Comparison of ENCODE assay signal across 1 cellular context in genomic region chr7:44885394-44886317, GRCh38.
TF ChIP-seq lines count a peak whose summit lies in the region.

Gene PURB (minus strand): TSS chr7:44885530. CDS start chr7:44885348, 182 bp downstream.

TF ChIP-seq in HepG2, 621 proteins besides CTCF, POLR2A, EP300 and RAD21 (continued from another document and continues in another):
- no peak for TF ChIP-seq ZSCAN20 (CRISPR knock-in tag; IDR thresholded peaks at IDR 0.05; ENCODE audit: borderline replicate concordance)
- TF ChIP-seq ELF4 (CRISPR knock-in tag; IDR thresholded peaks at IDR 0.05; ENCODE audit: borderline replicate concordance) = no peak
- TF ChIP-seq RELA (CRISPR knock-in tag; IDR thresholded peaks at IDR 0.05) = no peak
- no peak for TF ChIP-seq ZBTB7B (CRISPR knock-in tag; IDR thresholded peaks at IDR 0.05)
- no peak for TF ChIP-seq ARID3A (IDR thresholded peaks at IDR 0.05; ENCODE audit: low read depth, low read length)
- peak; percentile 96 for TF ChIP-seq ZBTB2 (CRISPR knock-in tag; IDR thresholded peaks at IDR 0.05; ENCODE audit: low read depth)
- TF ChIP-seq ZBTB39 (CRISPR knock-in tag; IDR thresholded peaks at IDR 0.05) = no peak
- TF ChIP-seq GMEB1 (CRISPR knock-in tag; IDR thresholded peaks at IDR 0.05; ENCODE audit: borderline replicate concordance) = peak; percentile 96
- TF ChIP-seq ZNF713 (CRISPR knock-in tag; IDR thresholded peaks at IDR 0.05) = no peak
- peak; percentile 76 for TF ChIP-seq ATF7 (IDR thresholded peaks at IDR 0.05)
- TF ChIP-seq ATF7 (CRISPR knock-in tag; IDR thresholded peaks at IDR 0.05) = peak; percentile 90
- no peak for TF ChIP-seq ARID2 (CRISPR knock-in tag; IDR thresholded peaks at IDR 0.05; ENCODE audit: borderline replicate concordance)
- TF ChIP-seq ZNF44 (CRISPR knock-in tag; IDR thresholded peaks at IDR 0.05) = 0 out of 2 replicates have a peak, but pooled peaks have one; percentile 67
- peak; percentile 30; the same call in 1 of the 2 replicates for TF ChIP-seq MIER3 (CRISPR knock-in tag; IDR thresholded peaks at IDR 0.05; ENCODE audit: borderline replicate concordance)
- TF ChIP-seq ZNF629 (CRISPR knock-in tag; conservative IDR thresholded peaks at IDR 0.05) = no peak; the same call in 1 of the 2 replicates
- TF ChIP-seq, protein P1, sequence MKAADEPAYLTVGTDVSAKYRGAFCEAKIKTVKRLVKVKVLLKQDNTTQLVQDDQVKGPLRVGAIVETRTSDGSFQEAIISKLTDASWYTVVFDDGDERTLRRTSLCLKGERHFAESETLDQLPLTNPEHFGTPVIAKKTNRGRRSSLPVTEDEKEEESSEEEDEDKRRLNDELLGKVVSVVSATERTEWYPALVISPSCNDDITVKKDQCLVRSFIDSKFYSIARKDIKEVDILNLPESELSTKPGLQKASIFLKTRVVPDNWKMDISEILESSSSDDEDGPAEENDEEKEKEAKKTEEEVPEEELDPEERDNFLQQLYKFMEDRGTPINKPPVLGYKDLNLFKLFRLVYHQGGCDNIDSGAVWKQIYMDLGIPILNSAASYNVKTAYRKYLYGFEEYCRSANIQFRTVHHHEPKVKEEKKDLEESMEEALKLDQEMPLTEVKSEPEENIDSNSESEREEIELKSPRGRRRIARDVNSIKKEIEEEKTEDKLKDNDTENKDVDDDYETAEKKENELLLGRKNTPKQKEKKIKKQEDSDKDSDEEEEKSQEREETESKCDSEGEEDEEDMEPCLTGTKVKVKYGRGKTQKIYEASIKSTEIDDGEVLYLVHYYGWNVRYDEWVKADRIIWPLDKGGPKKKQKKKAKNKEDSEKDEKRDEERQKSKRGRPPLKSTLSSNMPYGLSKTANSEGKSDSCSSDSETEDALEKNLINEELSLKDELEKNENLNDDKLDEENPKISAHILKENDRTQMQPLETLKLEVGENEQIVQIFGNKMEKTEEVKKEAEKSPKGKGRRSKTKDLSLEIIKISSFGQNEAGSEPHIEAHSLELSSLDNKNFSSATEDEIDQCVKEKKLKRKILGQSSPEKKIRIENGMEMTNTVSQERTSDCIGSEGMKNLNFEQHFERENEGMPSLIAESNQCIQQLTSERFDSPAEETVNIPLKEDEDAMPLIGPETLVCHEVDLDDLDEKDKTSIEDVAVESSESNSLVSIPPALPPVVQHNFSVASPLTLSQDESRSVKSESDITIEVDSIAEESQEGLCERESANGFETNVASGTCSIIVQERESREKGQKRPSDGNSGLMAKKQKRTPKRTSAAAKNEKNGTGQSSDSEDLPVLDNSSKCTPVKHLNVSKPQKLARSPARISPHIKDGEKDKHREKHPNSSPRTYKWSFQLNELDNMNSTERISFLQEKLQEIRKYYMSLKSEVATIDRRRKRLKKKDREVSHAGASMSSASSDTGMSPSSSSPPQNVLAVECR (CRISPR knock-in tag; IDR thresholded peaks at IDR 0.05; ENCODE audit: borderline replicate concordance) = peak; percentile 86
- no peak for TF ChIP-seq PHB2 (IDR thresholded peaks at IDR 0.05; ENCODE audit: partially characterized antibody)
- no peak for TF ChIP-seq ZNF17 (CRISPR knock-in tag; IDR thresholded peaks at IDR 0.05)
- TF ChIP-seq PPARG (CRISPR knock-in tag; conservative IDR thresholded peaks at IDR 0.05) = no peak
- TF ChIP-seq PRDM15 (CRISPR knock-in tag; IDR thresholded peaks at IDR 0.05) = no peak
- no peak for TF ChIP-seq PCBP2 (optimal IDR thresholded peaks at IDR 0.05; ENCODE audit: low read depth, low read length, poor library complexity, severe bottlenecking)
- peak; percentile 83; the same call in 1 of the 2 replicates for TF ChIP-seq YEATS4 (CRISPR knock-in tag; IDR thresholded peaks at IDR 0.05; ENCODE audit: borderline replicate concordance)
- 0 out of 2 replicates have a peak, but pooled peaks have one; percentile 48 for TF ChIP-seq HNRNPL (IDR thresholded peaks at IDR 0.05; ENCODE audit: low read depth, low read length)
- TF ChIP-seq ATF4 (CRISPR knock-in tag; IDR thresholded peaks at IDR 0.05) = peak in 1 of 2 experiments; percentile 42; a peak in 1 of 4 replicates
- TF ChIP-seq ZNF652 (CRISPR knock-in tag; IDR thresholded peaks at IDR 0.05; ENCODE audit: borderline replicate concordance, low read depth) = no peak
- TF ChIP-seq, protein P2, sequence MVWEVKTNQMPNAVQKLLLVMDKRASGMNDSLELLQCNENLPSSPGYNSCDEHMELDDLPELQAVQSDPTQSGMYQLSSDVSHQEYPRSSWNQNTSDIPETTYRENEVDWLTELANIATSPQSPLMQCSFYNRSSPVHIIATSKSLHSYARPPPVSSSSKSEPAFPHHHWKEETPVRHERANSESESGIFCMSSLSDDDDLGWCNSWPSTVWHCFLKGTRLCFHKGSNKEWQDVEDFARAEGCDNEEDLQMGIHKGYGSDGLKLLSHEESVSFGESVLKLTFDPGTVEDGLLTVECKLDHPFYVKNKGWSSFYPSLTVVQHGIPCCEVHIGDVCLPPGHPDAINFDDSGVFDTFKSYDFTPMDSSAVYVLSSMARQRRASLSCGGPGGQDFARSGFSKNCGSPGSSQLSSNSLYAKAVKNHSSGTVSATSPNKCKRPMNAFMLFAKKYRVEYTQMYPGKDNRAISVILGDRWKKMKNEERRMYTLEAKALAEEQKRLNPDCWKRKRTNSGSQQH (CRISPR knock-in tag; IDR thresholded peaks at IDR 0.05; ENCODE audit: low read depth) = 0 out of 2 replicates have a peak, but pooled peaks have one; percentile 31
- peak; percentile 94 for TF ChIP-seq ZC3H13 (CRISPR knock-in tag; IDR thresholded peaks at IDR 0.05)
- TF ChIP-seq, protein P3, sequence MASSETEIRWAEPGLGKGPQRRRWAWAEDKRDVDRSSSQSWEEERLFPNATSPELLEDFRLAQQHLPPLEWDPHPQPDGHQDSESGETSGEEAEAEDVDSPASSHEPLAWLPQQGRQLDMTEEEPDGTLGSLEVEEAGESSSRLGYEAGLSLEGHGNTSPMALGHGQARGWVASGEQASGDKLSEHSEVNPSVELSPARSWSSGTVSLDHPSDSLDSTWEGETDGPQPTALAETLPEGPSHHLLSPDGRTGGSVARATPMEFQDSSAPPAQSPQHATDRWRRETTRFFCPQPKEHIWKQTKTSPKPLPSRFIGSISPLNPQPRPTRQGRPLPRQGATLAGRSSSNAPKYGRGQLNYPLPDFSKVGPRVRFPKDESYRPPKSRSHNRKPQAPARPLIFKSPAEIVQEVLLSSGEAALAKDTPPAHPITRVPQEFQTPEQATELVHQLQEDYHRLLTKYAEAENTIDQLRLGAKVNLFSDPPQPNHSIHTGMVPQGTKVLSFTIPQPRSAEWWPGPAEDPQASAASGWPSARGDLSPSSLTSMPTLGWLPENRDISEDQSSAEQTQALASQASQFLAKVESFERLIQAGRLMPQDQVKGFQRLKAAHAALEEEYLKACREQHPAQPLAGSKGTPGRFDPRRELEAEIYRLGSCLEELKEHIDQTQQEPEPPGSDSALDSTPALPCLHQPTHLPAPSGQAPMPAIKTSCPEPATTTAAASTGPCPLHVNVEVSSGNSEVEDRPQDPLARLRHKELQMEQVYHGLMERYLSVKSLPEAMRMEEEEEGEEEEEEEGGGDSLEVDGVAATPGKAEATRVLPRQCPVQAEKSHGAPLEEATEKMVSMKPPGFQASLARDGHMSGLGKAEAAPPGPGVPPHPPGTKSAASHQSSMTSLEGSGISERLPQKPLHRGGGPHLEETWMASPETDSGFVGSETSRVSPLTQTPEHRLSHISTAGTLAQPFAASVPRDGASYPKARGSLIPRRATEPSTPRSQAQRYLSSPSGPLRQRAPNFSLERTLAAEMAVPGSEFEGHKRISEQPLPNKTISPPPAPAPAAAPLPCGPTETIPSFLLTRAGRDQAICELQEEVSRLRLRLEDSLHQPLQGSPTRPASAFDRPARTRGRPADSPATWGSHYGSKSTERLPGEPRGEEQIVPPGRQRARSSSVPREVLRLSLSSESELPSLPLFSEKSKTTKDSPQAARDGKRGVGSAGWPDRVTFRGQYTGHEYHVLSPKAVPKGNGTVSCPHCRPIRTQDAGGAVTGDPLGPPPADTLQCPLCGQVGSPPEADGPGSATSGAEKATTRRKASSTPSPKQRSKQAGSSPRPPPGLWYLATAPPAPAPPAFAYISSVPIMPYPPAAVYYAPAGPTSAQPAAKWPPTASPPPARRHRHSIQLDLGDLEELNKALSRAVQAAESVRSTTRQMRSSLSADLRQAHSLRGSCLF (CRISPR knock-in tag; IDR thresholded peaks at IDR 0.05; ENCODE audit: borderline replicate concordance) = no peak
- TF ChIP-seq ZNF567 (CRISPR knock-in tag; IDR thresholded peaks at IDR 0.05; ENCODE audit: borderline replicate concordance) = 0 out of 2 replicates have a peak, but pooled peaks have one; percentile 50
